Comparison of ENCODE assay signal across 8 cellular contexts in the genomic region with DNA sequence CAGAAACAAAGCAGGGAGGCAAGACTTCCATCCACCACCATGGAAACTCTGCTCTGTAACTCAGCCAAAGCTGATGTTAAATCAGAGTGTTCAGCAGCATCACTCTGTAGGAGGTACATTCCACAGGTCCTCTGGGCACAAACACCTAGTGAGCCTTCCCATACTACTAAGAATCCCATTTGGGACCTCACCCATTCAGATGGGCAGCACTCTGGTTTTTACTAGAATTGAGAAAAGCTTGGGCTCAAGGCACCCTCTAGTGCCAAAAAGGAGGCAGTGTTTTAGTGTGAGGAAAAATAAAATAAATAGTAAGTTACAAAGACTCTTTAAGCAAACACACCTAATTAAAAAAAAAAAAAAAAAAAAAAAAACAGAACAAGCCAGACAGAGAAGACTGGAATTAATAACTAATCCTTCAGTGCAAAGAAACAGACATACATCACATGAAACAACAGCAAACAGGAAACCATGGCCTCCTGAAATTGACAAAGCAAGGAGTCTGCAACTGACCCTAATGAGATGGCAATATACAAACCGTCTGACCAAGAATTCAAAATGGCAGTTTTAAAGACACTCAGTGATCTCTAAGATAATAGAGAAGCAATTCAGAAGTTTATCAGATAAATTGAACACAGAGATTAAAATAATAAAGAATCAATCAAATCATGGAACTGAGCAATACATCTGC.
DNase-seq lines count a peak whose midpoint lies in the region; ATAC-seq and TF ChIP-seq lines count a peak whose summit lies in the region.

No MANE protein-coding gene starts in this region.

- no peaks in the 10 kb centered on the region for H3K36me3 ChIP-seq in RWPE2 (ENCODE audit: low read depth)

- H3K27ac ChIP-seq in RWPE2 (ENCODE audit: poor library complexity, severe bottlenecking) = no peak overlapping the region

- peak; percentile 82 for ATAC-seq in GM19372 (IDR thresholded peaks at IDR 0.05; ENCODE audit: low read depth, unreplicated experiment)
- ATAC-seq in RWPE2 (ENCODE audit: low read depth) = no peak
- ATAC-seq in HG02642 (IDR thresholded peaks at IDR 0.05; ENCODE audit: poor library complexity, unreplicated experiment) = no peak

- H3K27me3 ChIP-seq in RWPE2 (ENCODE audit: insufficient read depth, poor library complexity, severe bottlenecking) = no peaks in the 10 kb centered on the region

- no peaks in the 10 kb centered on the region for H3K9me3 ChIP-seq in RWPE2 (ENCODE audit: severe bottlenecking)

- DNase-seq in AML-193 (lab: John Stamatoyannopoulos, UW) (peak; percentile 11 to 25), RWPE2 (ENCODE audit: low spot score) (no peak), fibroblast of pulmonary artery (ENCODE audit: low read depth) (peak; percentile 56), GM20000 (ENCODE audit: low spot score) (no peak), NCI-H226 (no peak)
- DNase-seq in effector CD4-positive, alpha-beta T cell = no peak

- TF ChIP-seq CTCF in RWPE2 (IDR thresholded peaks at IDR 0.05; ENCODE audit: poor library complexity, severe bottlenecking) (peak; percentile 61), fibroblast of pulmonary artery (IDR thresholded peaks at IDR 0.05; ENCODE audit: low read length, missing control alignments) (peak; percentile 69), GM20000 (IDR thresholded peaks at IDR 0.05; ENCODE audit: extremely low read depth, missing control alignments) (no peak)

- no peaks in the 10 kb centered on the region for H3K4me1 ChIP-seq in RWPE2 (ENCODE audit: insufficient read depth, poor library complexity, severe bottlenecking)

- H3K4me3 ChIP-seq in RWPE2 (ENCODE audit: severe bottlenecking) (no peak overlapping the region), fibroblast of pulmonary artery (replicated peaks; ENCODE audit: low read depth, low read length) (no peak overlapping the region)

Comparison
In these comparisons a context has a peak if more than half of its experiments do, and no peak if none do; other contexts are left out.
1. DNase-seq: peak in AML-193 (2 of 2) and fibroblast of pulmonary artery (single experiment); none in RWPE2 (single experiment), effector CD4-positive, alpha-beta T cell (single experiment), GM20000 (single experiment) and NCI-H226 (single experiment).